24 cellular contexts compared by ENCODE assay signal in the genomic region with DNA sequence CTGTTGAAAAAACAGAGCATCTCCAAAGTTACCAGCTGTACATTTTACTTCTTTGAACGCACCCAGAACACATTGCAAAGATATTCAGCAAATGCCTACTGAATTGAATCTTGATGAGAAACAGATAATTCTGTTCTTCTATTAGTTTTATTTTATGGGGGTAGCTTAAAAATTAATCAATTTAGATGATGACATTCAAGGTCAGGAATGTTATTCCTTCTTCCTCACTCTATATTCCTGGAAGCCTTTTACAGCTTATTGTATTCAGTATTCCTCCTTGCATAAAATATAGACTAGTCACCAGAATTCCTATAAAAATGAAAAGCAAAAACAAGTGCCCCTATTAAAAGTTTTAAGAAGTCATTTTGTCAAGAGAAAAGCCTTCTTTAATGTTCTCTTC.
"Had no signal": no experiment of that assay in that cellular context is flagged by ENCODE, and none has a peak within 500 bp of the region (broad histone marks: within the 10 kb centered on the region; RNA-seq: fewer than 3 reads in every experiment).

No MANE protein-coding gene starts in this region.

- H3K4me3 Mint-ChIP-seq: activated CD4-positive, alpha-beta memory T cell treated with anti-CD3 and anti-CD28 coated beads for 36 hours; activated CD4-positive, alpha-beta T cell treated with anti-CD3 and anti-CD28 coated beads, Interleukin-2, amount 10 ng/mL, durations not matched to agents 7 days and 5 days; activated naive CD4-positive, alpha-beta T cell treated with anti-CD3 and anti-CD28 coated beads for 36 hours; activated naive CD8-positive, alpha-beta T cell; activated T-helper 17 cell treated with anti-CD3 and anti-CD28 coated beads, Interleukin-2, amount 50 U/mL, for 72 hours; brain had no signal

- DNase-seq: activated CD4-positive, alpha-beta memory T cell treated with anti-CD3 and anti-CD28 coated beads for 36 hours; activated CD4-positive, alpha-beta T cell treated with anti-CD3 and anti-CD28 coated beads, Interleukin-2, amount 10 ng/mL, durations not matched to agents 7 days and 5 days; activated CD4-positive, CD25-positive, alpha-beta regulatory T cell; activated CD8-positive, alpha-beta memory T cell treated with anti-CD3 and anti-CD28 coated beads for 24 hours; activated gamma-delta T cell; activated naive CD4-positive, alpha-beta T cell treated with anti-CD3 and anti-CD28 coated beads for 36 hours; activated T-cell treated with anti-CD3 and anti-CD28 coated beads, Interleukin-2, amount 50 U/mL, for 48 hours; amygdala; Kasumi-1; KBM-7; NCI-H1048; NCI-H1930; NCI-H2171; NCI-H226; NCI-H526; OCI-M1; RPMI8226; T-helper 2 cell; T1000 had no signal

- H3K27ac Mint-ChIP-seq: activated CD4-positive, alpha-beta memory T cell treated with anti-CD3 and anti-CD28 coated beads for 36 hours; activated CD4-positive, alpha-beta T cell treated with anti-CD3 and anti-CD28 coated beads, Interleukin-2, amount 10 ng/mL, durations not matched to agents 7 days and 5 days; activated naive CD4-positive, alpha-beta T cell treated with anti-CD3 and anti-CD28 coated beads for 36 hours; activated naive CD8-positive, alpha-beta T cell; activated T-helper 17 cell treated with anti-CD3 and anti-CD28 coated beads, Interleukin-2, amount 50 U/mL, for 72 hours; brain had no signal

- H3K27me3 Mint-ChIP-seq: activated CD4-positive, alpha-beta memory T cell treated with anti-CD3 and anti-CD28 coated beads for 36 hours; activated CD4-positive, alpha-beta T cell treated with anti-CD3 and anti-CD28 coated beads, Interleukin-2, amount 10 ng/mL, durations not matched to agents 7 days and 5 days; activated naive CD8-positive, alpha-beta T cell; activated T-helper 17 cell treated with anti-CD3 and anti-CD28 coated beads, Interleukin-2, amount 50 U/mL, for 72 hours; brain had no signal

- H3K9me3 Mint-ChIP-seq: activated CD4-positive, alpha-beta memory T cell treated with anti-CD3 and anti-CD28 coated beads for 36 hours; activated CD4-positive, alpha-beta T cell treated with anti-CD3 and anti-CD28 coated beads, Interleukin-2, amount 10 ng/mL, durations not matched to agents 7 days and 5 days; activated naive CD4-positive, alpha-beta T cell treated with anti-CD3 and anti-CD28 coated beads for 36 hours; activated T-helper 17 cell treated with anti-CD3 and anti-CD28 coated beads, Interleukin-2, amount 50 U/mL, for 72 hours; brain had no signal

- H3K4me1 Mint-ChIP-seq: activated CD4-positive, alpha-beta T cell treated with anti-CD3 and anti-CD28 coated beads, Interleukin-2, amount 10 ng/mL, durations not matched to agents 7 days and 5 days; activated T-helper 17 cell treated with anti-CD3 and anti-CD28 coated beads, Interleukin-2, amount 50 U/mL, for 72 hours; brain had no signal

- ATAC-seq: activated T-helper 17 cell treated with anti-CD3 and anti-CD28 coated beads, Interleukin-2, amount 50 U/mL, for 72 hours; Panc1; Right ventricle myocardium inferior had no signal
